14 cellular contexts compared by ENCODE assay signal in genomic region chr1:30336550-30337426, GRCh38.
"Had no signal": no experiment of that assay in that cellular context is flagged by ENCODE, and none has a peak within 500 bp of the region (broad histone marks: within the 10 kb centered on the region; RNA-seq: fewer than 3 reads in every experiment).

No MANE protein-coding gene starts in this region.

- DNase-seq: activated CD4-positive, alpha-beta T cell treated with anti-CD3 and anti-CD28 coated beads, Interleukin-2, amount 50 U/mL, for 4 hours; activated naive CD4-positive, alpha-beta T cell treated with Interleukin-2 at 50 U/mL for 16 hours; activated T-cell treated with anti-CD3 and anti-CD28 coated beads, Interleukin-2, amount 50 U/mL, for 24 hours; body of pancreas; central memory CD4-positive, alpha-beta T cell; kidney glomerular epithelial cell; mesenchymal stem cell; ovary; sigmoid colon; stimulated activated naive B cell treated with anti-CD40 and anti-IgM and Interleukin-4, amounts not matched to agents 10 μg/mL and 1 μg/mL and 100 μg/mL, for 72 hours had no signal

- ATAC-seq: body of pancreas; naive thymus-derived CD8-positive, alpha-beta T cell; stimulated activated naive B cell treated with anti-CD40 and anti-IgM and Interleukin-4, amounts not matched to agents 10 μg/mL and 1 μg/mL and 100 μg/mL, for 72 hours had no signal

- H3K36me3 ChIP-seq: ovary, sigmoid colon, spleen, tibial artery had no signal

- H3K9me3 ChIP-seq: body of pancreas, ovary, sigmoid colon, spleen, tibial artery had no signal

- H3K27ac ChIP-seq: body of pancreas, coronary artery, ovary, sigmoid colon, spleen, tibial artery had no signal

- H3K27me3 ChIP-seq: body of pancreas, ovary had no signal

- H3K4me1 ChIP-seq: body of pancreas, sigmoid colon, spleen, tibial artery had no signal

- H3K4me3 ChIP-seq: body of pancreas, coronary artery, ovary, sigmoid colon, spleen, tibial artery had no signal
